ENCODE assay signal across 9 cellular contexts in genomic region chr5:137563646-137564474, GRCh38.
DNase-seq lines count a peak whose midpoint lies in the region; ATAC-seq and TF ChIP-seq lines count a peak whose summit lies in the region.
"Had no signal": no experiment of that assay in that cellular context is flagged by ENCODE, and none has a peak within 500 bp of the region (broad histone marks: within the 10 kb centered on the region; RNA-seq: fewer than 3 reads in every experiment).

No MANE protein-coding gene starts in this region.

- peak overlapping the region; percentile 71 for H3K4me2 ChIP-seq in BLaER1

- DNase-seq in NB4 (ENCODE audit: low read depth) = peak; percentile 87
- DNase-seq in amniotic epithelial cell (ENCODE audit: low read depth) = peak; percentile 79
- peak; percentile 84 for DNase-seq in left kidney (ENCODE audit: low read depth, low spot score)
- no peak for DNase-seq in middle frontal gyrus (ENCODE audit: extremely low spot score, low spot score)
- DNase-seq in HuH-7.5 (ENCODE audit: low spot score) = no peak

- peaks cover 18% of the 10 kb centered on the region for H3K4me1 ChIP-seq in BLaER1

- TF ChIP-seq CTCF in NB4 (IDR thresholded peaks at IDR 0.05; ENCODE audit: low read depth, low read length) = no peak

- no peaks in the 10 kb centered on the region for H3K36me3 ChIP-seq in BLaER1
- H3K36me3 ChIP-seq: suprapubic skin had no signal

- no peak overlapping the region; the same call in 1 of the 2 replicates for H3K9ac ChIP-seq in BLaER1

- H4K20me1 ChIP-seq in BLaER1 = no peaks in the 10 kb centered on the region

- H3K4me3 ChIP-seq in BLaER1 (no peak overlapping the region), NB4 (ENCODE audit: low read depth, low read length) (peak overlapping the region; percentile 25)
- H3K4me3 ChIP-seq: suprapubic skin had no signal

- H3K27me3 ChIP-seq in BLaER1 = no peaks in the 10 kb centered on the region
- H3K27me3 ChIP-seq: suprapubic skin had no signal

- H3K27ac ChIP-seq in BLaER1 = peak overlapping the region; percentile 28
- H3K27ac ChIP-seq: suprapubic skin had no signal

- ATAC-seq in HG03097 (IDR thresholded peaks at IDR 0.05; ENCODE audit: low FRiP score, unreplicated experiment) (no peak), HG03045 (IDR thresholded peaks at IDR 0.05; ENCODE audit: unreplicated experiment) (no peak)

- no peak for TF ChIP-seq POLR2A in NB4 (IDR thresholded peaks at IDR 0.05; ENCODE audit: extremely low read depth, insufficient read length)

- no peaks in the 10 kb centered on the region for H3K9me3 ChIP-seq in BLaER1
- H3K9me3 ChIP-seq: suprapubic skin had no signal

Comparison
In these comparisons a context has a peak if more than half of its experiments do, and no peak if none do; other contexts are left out.
1. DNase-seq: peak in NB4 (single experiment), amniotic epithelial cell (single experiment) and left kidney (single experiment); none in middle frontal gyrus (single experiment) and HuH-7.5 (single experiment).